32 cellular contexts compared by ENCODE assay signal in the genomic region with DNA sequence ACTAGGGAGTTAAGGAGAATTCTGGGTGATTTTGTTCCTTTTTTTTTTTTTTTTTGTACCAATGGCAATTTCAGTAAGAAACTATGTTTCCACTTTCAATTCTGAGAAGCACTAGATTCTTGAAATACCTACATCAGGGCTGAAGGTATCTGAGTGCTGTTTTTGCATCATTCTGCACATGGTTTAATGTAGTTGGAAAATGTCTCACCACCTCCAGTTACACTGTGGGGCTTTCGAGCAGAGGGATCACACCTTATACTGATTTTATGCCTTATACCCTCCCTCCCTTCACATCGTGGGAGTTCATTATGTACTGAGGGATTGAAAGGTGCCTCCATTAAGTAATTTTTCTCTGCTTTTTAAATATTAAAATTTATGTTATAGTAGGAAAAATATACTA.
"Had no signal": no experiment of that assay in that cellular context is flagged by ENCODE, and none has a peak within 500 bp of the region (broad histone marks: within the 10 kb centered on the region; RNA-seq: fewer than 3 reads in every experiment).

No MANE protein-coding gene starts in this region.

- ATAC-seq: activated T-helper 17 cell treated with anti-CD3 and anti-CD28 coated beads, Interleukin-2, amount 50 U/mL, for 72 hours; PC-3 had no signal

- DNase-seq: activated CD4-positive, alpha-beta memory T cell treated with anti-CD3 and anti-CD28 coated beads for 36 hours; activated CD4-positive, alpha-beta T cell treated with anti-CD3 and anti-CD28 coated beads, Interleukin-2, amount 10 ng/mL, durations not matched to agents 7 days and 5 days; activated CD4-positive, CD25-positive, alpha-beta regulatory T cell; activated effector memory CD4-positive, alpha-beta T cell treated with anti-CD3 and anti-CD28 coated beads, Interleukin-2, amount 50 U/mL, for 16 hours; activated naive CD4-positive, alpha-beta T cell; activated T-cell treated with anti-CD3 and anti-CD28 coated beads, Interleukin-2, amount 50 U/mL, for 1 hour; activated T-cell treated with anti-CD3 and anti-CD28 coated beads, Interleukin-2, amount 50 U/mL, for 72 hours; anterior cingulate cortex; caudate nucleus; cerebellar nuclear complex; Karpas-422; KBM-7; MG63; NCI-H1048; NCI-H1105 treated with DMSO at 0.1 percent for 48 hours; NCI-H1436 treated with DMSO at 0.1 percent for 48 hours; NCI-H1694 treated with DMSO at 0.1 percent for 48 hours; NCI-H2029; NCI-H345; NCI-H510A; NCI-H526; NK-92 treated with Interleukin-12 subunit alpha and Interleukin-12 subunit beta, amount 100 ng/mL, for 24 hours; PC-3; Peyer's patch; RPMI8226; SHP77 treated with DMSO at 0.1 percent for 48 hours; T1000; WERI-Rb-1 had no signal

- H3K9me3 ChIP-seq: MG63, Peyer's patch, SJSA1 had no signal

- H3K36me3 Mint-ChIP-seq: activated CD4-positive, alpha-beta memory T cell treated with anti-CD3 and anti-CD28 coated beads for 36 hours; activated naive CD4-positive, alpha-beta T cell treated with anti-CD3 and anti-CD28 coated beads, Interleukin-2, amount 50 U/mL, for 24 hours; brain had no signal

- H3K27me3 ChIP-seq: MG63, Peyer's patch, SJSA1 had no signal

- H3K27ac ChIP-seq: Peyer's patch, SJSA1, WERI-Rb-1 had no signal

- H3K27me3 Mint-ChIP-seq: activated CD4-positive, alpha-beta memory T cell treated with anti-CD3 and anti-CD28 coated beads for 36 hours; activated CD4-positive, alpha-beta T cell treated with anti-CD3 and anti-CD28 coated beads, Interleukin-2, amount 10 ng/mL, durations not matched to agents 7 days and 5 days; activated naive CD4-positive, alpha-beta T cell treated with anti-CD3 and anti-CD28 coated beads, Interleukin-2, amount 50 U/mL, for 24 hours; activated T-helper 17 cell treated with anti-CD3 and anti-CD28 coated beads, Interleukin-2, amount 50 U/mL, for 72 hours; brain had no signal

- H3K27ac Mint-ChIP-seq: activated CD4-positive, alpha-beta memory T cell treated with anti-CD3 and anti-CD28 coated beads for 36 hours; activated CD4-positive, alpha-beta T cell treated with anti-CD3 and anti-CD28 coated beads, Interleukin-2, amount 10 ng/mL, durations not matched to agents 7 days and 5 days; activated naive CD4-positive, alpha-beta T cell treated with anti-CD3 and anti-CD28 coated beads, Interleukin-2, amount 50 U/mL, for 24 hours; activated T-cell treated with anti-CD3 and anti-CD28 coated beads, Interleukin-2, amount 50 U/mL, for 72 hours; activated T-helper 17 cell treated with anti-CD3 and anti-CD28 coated beads, Interleukin-2, amount 50 U/mL, for 72 hours had no signal

- H3K4me3 Mint-ChIP-seq: activated CD4-positive, alpha-beta memory T cell treated with anti-CD3 and anti-CD28 coated beads for 36 hours; activated CD4-positive, alpha-beta T cell treated with anti-CD3 and anti-CD28 coated beads, Interleukin-2, amount 10 ng/mL, durations not matched to agents 7 days and 5 days; activated naive CD4-positive, alpha-beta T cell treated with anti-CD3 and anti-CD28 coated beads, Interleukin-2, amount 50 U/mL, for 24 hours; activated T-cell treated with anti-CD3 and anti-CD28 coated beads, Interleukin-2, amount 50 U/mL, for 72 hours; activated T-helper 17 cell treated with anti-CD3 and anti-CD28 coated beads, Interleukin-2, amount 50 U/mL, for 72 hours had no signal

- H3K4me1 ChIP-seq: Peyer's patch, SJSA1 had no signal

- H3K9me3 Mint-ChIP-seq: activated CD4-positive, alpha-beta memory T cell treated with anti-CD3 and anti-CD28 coated beads for 36 hours; activated CD4-positive, alpha-beta T cell treated with anti-CD3 and anti-CD28 coated beads, Interleukin-2, amount 10 ng/mL, durations not matched to agents 7 days and 5 days; activated naive CD4-positive, alpha-beta T cell treated with anti-CD3 and anti-CD28 coated beads, Interleukin-2, amount 50 U/mL, for 24 hours; activated T-cell treated with anti-CD3 and anti-CD28 coated beads, Interleukin-2, amount 50 U/mL, for 72 hours; activated T-helper 17 cell treated with anti-CD3 and anti-CD28 coated beads, Interleukin-2, amount 50 U/mL, for 72 hours; brain had no signal

- H3K4me3 ChIP-seq: MG63, Peyer's patch, SJSA1 had no signal

- H3K36me3 ChIP-seq: MG63, Peyer's patch, SJSA1, WERI-Rb-1 had no signal

- H3K4me1 Mint-ChIP-seq: activated naive CD4-positive, alpha-beta T cell treated with anti-CD3 and anti-CD28 coated beads, Interleukin-2, amount 50 U/mL, for 24 hours; activated T-helper 17 cell treated with anti-CD3 and anti-CD28 coated beads, Interleukin-2, amount 50 U/mL, for 72 hours had no signal
